In the genomic region with DNA sequence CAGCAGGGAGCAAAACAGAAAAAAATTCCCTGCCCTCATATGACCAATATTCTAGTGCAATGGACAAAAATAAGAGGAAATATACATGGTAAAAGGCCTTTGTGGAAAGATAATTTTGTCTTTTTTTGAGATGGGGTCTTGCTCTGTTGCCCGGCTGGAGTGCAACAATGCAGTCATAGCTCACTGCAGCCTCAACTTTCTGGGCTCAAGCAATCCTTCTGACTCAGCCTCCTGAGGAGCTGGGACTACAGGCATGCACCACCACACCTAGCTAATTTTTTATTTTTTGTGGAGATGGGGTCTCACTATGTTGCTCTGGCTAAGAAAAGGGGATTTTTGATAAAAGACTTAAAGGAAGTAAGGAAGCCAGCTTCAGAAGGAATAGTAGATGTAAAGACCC, we compare ENCODE assay signal across 26 cellular contexts.
"Had no signal": no experiment of that assay in that cellular context is flagged by ENCODE, and none has a peak within 500 bp of the region (broad histone marks: within the 10 kb centered on the region; RNA-seq: fewer than 3 reads in every experiment).

No MANE protein-coding gene starts in this region.

- FAIRE-seq: endometrium, islet of Langerhans, keratinocyte had no signal

- H3K36me3 ChIP-seq: colonic mucosa, esophagus squamous epithelium, gastrocnemius medialis, heart right ventricle, left lung, lower lobe of right lung had no signal

- H3K4me1 ChIP-seq: colonic mucosa, esophagus squamous epithelium, gastrocnemius medialis, heart right ventricle, left lung, lower lobe of right lung had no signal

- H3K9me3 ChIP-seq: colonic mucosa, esophagus squamous epithelium, gastrocnemius medialis, heart right ventricle, left lung, lower lobe of right lung had no signal

- DNase-seq: colonic mucosa; cortex of kidney; effector CD8-positive, alpha-beta T cell; effector memory CD8-positive, alpha-beta T cell; endodermal cell; esophagus squamous epithelium; foreskin fibroblast; foreskin melanocyte; gastrocnemius medialis; glutamatergic neuron; head of caudate nucleus; heart right ventricle; hippocampal formation; left cardiac atrium; left lung; left ventricle myocardium superior; lower lobe of right lung; mesenchymal stem cell; midbrain; naive thymus-derived CD4-positive, alpha-beta T cell had no signal

- H3K4me3 ChIP-seq: colonic mucosa, esophagus squamous epithelium, gastrocnemius medialis, heart right ventricle, left lung, lower lobe of right lung had no signal

- H3K27me3 ChIP-seq: colonic mucosa, esophagus squamous epithelium, gastrocnemius medialis, left lung had no signal

- ATAC-seq: effector memory CD8-positive, alpha-beta T cell; esophagus mucosa; gastrocnemius medialis; heart right ventricle; left cardiac atrium; left lung; left ventricle myocardium superior; lower lobe of right lung; naive thymus-derived CD4-positive, alpha-beta T cell had no signal

- H3K27ac Mint-ChIP-seq: dendritic cell treated with granulocyte-macrophage colony-stimulating factor and Interleukin-4, amounts not matched to agents 40 ng/mL and 50 ng/mL, for 4 days; endodermal cell had no signal

- H3K27ac ChIP-seq: colonic mucosa, epithelial cell of prostate, esophagus squamous epithelium, gastrocnemius medialis, heart right ventricle, left lung, lower lobe of right lung had no signal

- H3K36me3 Mint-ChIP-seq: naive thymus-derived CD4-positive, alpha-beta T cell had no signal

- H3K9me3 Mint-ChIP-seq: dendritic cell treated with granulocyte-macrophage colony-stimulating factor and Interleukin-4, amounts not matched to agents 40 ng/mL and 50 ng/mL, for 4 days; effector memory CD8-positive, alpha-beta T cell; naive thymus-derived CD4-positive, alpha-beta T cell had no signal

- H3K4me3 Mint-ChIP-seq: dendritic cell treated with granulocyte-macrophage colony-stimulating factor and Interleukin-4, amounts not matched to agents 40 ng/mL and 50 ng/mL, for 4 days; effector memory CD8-positive, alpha-beta T cell; endodermal cell; naive thymus-derived CD4-positive, alpha-beta T cell had no signal
